1 cellular context compared by ENCODE assay signal in genomic region chr20:45901332-45901731, GRCh38. TPM values are rescaled to one million over a fixed set of nuclear protein-coding genes. Genes with fewer than 3 reads are reported as not detected.
"Had no signal": no experiment of that assay in that cellular context is flagged by ENCODE, and none has a peak within 500 bp of the region (broad histone marks: within the 10 kb centered on the region; RNA-seq: fewer than 3 reads in every experiment).

No MANE protein-coding gene starts in this region.

RNA-seq across cellular contexts. Expression of gene SPATA25, which starts 13.9 kb away (rescaled TPM):
- total RNA-seq: NCI-H460 had no signal
